Comparison of ENCODE assay signal across 10 cellular contexts in genomic region chr10:24465124-24465874, GRCh38.
DNase-seq lines count a peak whose midpoint lies in the region; ATAC-seq and TF ChIP-seq lines count a peak whose summit lies in the region.
"Had no signal": no experiment of that assay in that cellular context is flagged by ENCODE, and none has a peak within 500 bp of the region (broad histone marks: within the 10 kb centered on the region; RNA-seq: fewer than 3 reads in every experiment).

No MANE protein-coding gene starts in this region.

- H3K27ac ChIP-seq in AG04450 (ENCODE audit: low read depth, low read length) (peak overlapping the region; percentile 94), IMR-90 (ENCODE audit: insufficient read depth, low read length) (peak overlapping the region; percentile 95), mucosa of rectum (ENCODE audit: low read depth in 2 of 2, low read length in 2 of 2) (peak overlapping the region; percentile 92 to 96)

- intact Hi-C loops in IMR-90 (cut with micrococcal nuclease): loop anchor here (2.0 to 5.0 kb wide), 2 partner anchors 16 to 37 kb away; no protein-coding TSS in a partner anchor
- intact Hi-C loops in MCF 10A (cut with micrococcal nuclease): loop anchor here (2.0 to 5.0 kb wide), 3 partner anchors 26 to 208 kb away; no protein-coding TSS in a partner anchor

- peaks cover 44% of the 10 kb centered on the region for H3K4me1 Mint-ChIP-seq in MCF 10A (ENCODE audit: insufficient read depth, unreplicated experiment)
- peaks cover 22% of the 10 kb centered on the region for H3K4me1 Mint-ChIP-seq in stimulated activated memory B cell treated with anti-CD40 and anti-IgM and Interleukin-4, amounts not matched to agents 10 μg/mL and 1 μg/mL and 100 μg/mL, for 72 hours

- peak overlapping the region; percentile 92 for H3K18ac ChIP-seq in IMR-90 (ENCODE audit: low read depth, low read length)

- peak overlapping the region; percentile 95 for H2BK15ac ChIP-seq in IMR-90 (ENCODE audit: low read depth, low read length)

- H3K79me1 ChIP-seq in IMR-90 (ENCODE audit: low read depth in 1 of 2, low read length in 2 of 2): peaks cover 0 to 7% of the 10 kb centered on the region in 2 experiments; a peak in 1 of 4 replicates

- dilution Hi-C loops in IMR-90 (cut with HindIII; ENCODE audit: low sequenced_read_pairs, unreplicated experiment): no loop called here

- DNase-seq in AG04450 (ENCODE audit: low read depth, low spot score) (no peak), IMR-90 (peak; percentile 91), MCF 10A (ENCODE audit: unreplicated experiment) (peak; percentile 44), NCI-H1105 (lab: John Stamatoyannopoulos, UW) (no peak)
- no peak for DNase-seq in stimulated activated naive CD4-positive, alpha-beta T cell (lab: John Stamatoyannopoulos, UW)
- DNase-seq in activated naive CD4-positive, alpha-beta T cell (lab: John Stamatoyannopoulos, UW): no peak
- DNase-seq: NCI-H69 had no signal

- peak overlapping the region; percentile 82 for H3K14ac ChIP-seq in IMR-90 (replicated peaks; ENCODE audit: low read depth, low read length)

- peak; percentile 53 for ATAC-seq in IMR-90 (ENCODE audit: low read depth)
- ATAC-seq in stimulated activated memory B cell treated with anti-CD40 and anti-IgM and Interleukin-4, amounts not matched to agents 10 μg/mL and 1 μg/mL and 100 μg/mL, for 72 hours: no peak

- BruUV-seq in IMR-90 (replicated peaks; lab: Mats Ljungman, UMichigan) (no TSS peak), MCF 10A (replicated peaks; lab: Mats Ljungman, UMichigan) (no TSS peak)

- peak overlapping the region; percentile 84 for H2AK9ac ChIP-seq in IMR-90 (replicated peaks; ENCODE audit: low read depth, low read length, poor library complexity)

- H4K91ac ChIP-seq in IMR-90 (ENCODE audit: insufficient read depth, low read depth, low read length): peak overlapping the region; percentile 94

- H3K36me3 ChIP-seq in IMR-90 (ENCODE audit: control insufficient read depth, insufficient read depth, low read length) (no peaks in the 10 kb centered on the region), mucosa of rectum (ENCODE audit: control insufficient read depth in 2 of 2, insufficient read depth in 2 of 2, low read length in 2 of 2) (no peaks in the 10 kb centered on the region)

- peaks cover 27% of the 10 kb centered on the region for H3K36me3 Mint-ChIP-seq in MCF 10A (ENCODE audit: insufficient read depth, unreplicated experiment)
- no peaks in the 10 kb centered on the region for H3K36me3 Mint-ChIP-seq in stimulated activated memory B cell treated with anti-CD40 and anti-IgM and Interleukin-4, amounts not matched to agents 10 μg/mL and 1 μg/mL and 100 μg/mL, for 72 hours
- H3K36me3 Mint-ChIP-seq: activated naive CD4-positive, alpha-beta T cell treated with anti-CD3 and anti-CD28 coated beads, Interleukin-2, amount 50 U/mL, for 72 hours had no signal

- peak overlapping the region; percentile 96 for H3K4ac ChIP-seq in IMR-90 (ENCODE audit: low read depth, low read length)

- peak overlapping the region; percentile 97 for H2AK5ac ChIP-seq in IMR-90 (ENCODE audit: low read depth, low read length)

- CTCF ChIA-PET in AG04450 (lab: Charles Lee): interaction anchor here (1.5 kb wide), 1 partner anchor 48 kb away, joined by 5 read pairs; no protein-coding TSS in a partner anchor
- CTCF ChIA-PET in IMR-90 (lab: Yijun Ruan, JAX): interaction anchor here (0.7 kb wide), 1 partner anchor 48 kb away, joined by 3 read pairs; no protein-coding TSS in a partner anchor
- CTCF ChIA-PET in MCF 10A (lab: Yijun Ruan, JAX): interaction anchor here (0.7 to 1.3 kb wide), 5 partner anchors 11 to 256 kb away, joined by 3 to 4 read pairs (median 3); no protein-coding TSS in a partner anchor

- POLR2A ChIA-PET in AG04450 (lab: Yijun Ruan, JAX) (interaction anchor here (1.5 kb wide), 1 partner anchor 12 kb away, joined by 3 read pairs; no protein-coding TSS in a partner anchor), IMR-90 (lab: Charles Lee; ENCODE audit: unreplicated experiment) (no interaction called here), MCF 10A (lab: Yijun Ruan, JAX) (interaction anchor here (0.6 to 7.6 kb wide), 20 partner anchors 9 to 256 kb away, joined by 3 to 230 read pairs (median 12); partner anchors contain the start of gene KIAA1217)

- peak overlapping the region; percentile 96 for H2BK20ac ChIP-seq in IMR-90 (ENCODE audit: low read depth, low read length)

- peak overlapping the region; percentile 2 for H3K4me2 ChIP-seq in IMR-90 (ENCODE audit: low read depth, low read length)

- H3K4me3 Mint-ChIP-seq in MCF 10A (ENCODE audit: unreplicated experiment): peak overlapping the region; percentile 76
- H3K4me3 Mint-ChIP-seq in stimulated activated memory B cell treated with anti-CD40 and anti-IgM and Interleukin-4, amounts not matched to agents 10 μg/mL and 1 μg/mL and 100 μg/mL, for 72 hours: no peak overlapping the region

- peak overlapping the region; percentile 95 for H2BK5ac ChIP-seq in IMR-90 (ENCODE audit: low read depth, low read length, poor library complexity, severe bottlenecking)

- no peaks in the 10 kb centered on the region for H3K27me3 Mint-ChIP-seq in MCF 10A (ENCODE audit: insufficient read depth, unreplicated experiment)
- H3K27me3 Mint-ChIP-seq in stimulated activated memory B cell treated with anti-CD40 and anti-IgM and Interleukin-4, amounts not matched to agents 10 μg/mL and 1 μg/mL and 100 μg/mL, for 72 hours: peaks cover 7% of the 10 kb centered on the region

- H2BK120ac ChIP-seq in IMR-90 (ENCODE audit: low read depth, low read length): peak overlapping the region; percentile 95

- H3K4me1 ChIP-seq in IMR-90 (ENCODE audit: control insufficient read depth, insufficient read depth, low read length) (peaks cover 23% of the 10 kb centered on the region), mucosa of rectum (ENCODE audit: control insufficient read depth in 2 of 2, insufficient read depth in 2 of 2, low read length in 2 of 2) (peaks cover 28 to 36% of the 10 kb centered on the region in 2 donors)

- peak overlapping the region; percentile 90 for H3K27ac Mint-ChIP-seq in MCF 10A (ENCODE audit: low read depth, unreplicated experiment)
- no peak overlapping the region for H3K27ac Mint-ChIP-seq in stimulated activated memory B cell treated with anti-CD40 and anti-IgM and Interleukin-4, amounts not matched to agents 10 μg/mL and 1 μg/mL and 100 μg/mL, for 72 hours

- H3K56ac ChIP-seq in IMR-90 (ENCODE audit: extremely low read depth, insufficient read depth, low read length): peak overlapping the region; percentile 41; the same call in 1 of the 2 replicates

- peak overlapping the region; percentile 86 for H2AFZ ChIP-seq in IMR-90 (replicated peaks; ENCODE audit: low read length, poor library complexity)

- in situ Hi-C loops in IMR-90 (cut with MboI; ENCODE audit: low sequenced_read_pairs): no loop called here

- TF ChIP-seq CTCF in AG04450 (IDR thresholded peaks at IDR 0.05; ENCODE audit: low read depth, low read length) (no peak), IMR-90 (conservative IDR thresholded peaks at IDR 0.05; ENCODE audit: low read depth, low read length) (no peak), MCF 10A (IDR thresholded peaks at IDR 0.05; ENCODE audit: unreplicated experiment) (no peak)

- no peaks in the 10 kb centered on the region for H4K20me1 ChIP-seq in IMR-90 (ENCODE audit: insufficient read depth, low read length)

- peak overlapping the region; percentile 89 for H3K23ac ChIP-seq in IMR-90 (ENCODE audit: low read depth, low read length)

- no peaks in the 10 kb centered on the region for H3K27me3 ChIP-seq in AG04450 (ENCODE audit: control insufficient read depth, insufficient read depth, low read length)
- no peaks in the 10 kb centered on the region for H3K27me3 ChIP-seq in IMR-90 (ENCODE audit: control insufficient read depth, insufficient read depth, low read length)
- no peaks in the 10 kb centered on the region for H3K27me3 ChIP-seq in mucosa of rectum (ENCODE audit: control insufficient read depth in 2 of 2, insufficient read depth in 2 of 2, low read length in 2 of 2)

- peaks cover 21% of the 10 kb centered on the region for H3K9me1 ChIP-seq in IMR-90 (ENCODE audit: insufficient read depth, low read length)

- H4K8ac ChIP-seq in IMR-90 (ENCODE audit: low read depth in 2 of 2, low read length in 2 of 2): peak overlapping the region; percentile 61 to 95

- H3K9ac ChIP-seq in IMR-90 (ENCODE audit: low read depth, low read length): peak overlapping the region; percentile 36; the same call in 1 of the 2 replicates
- peak overlapping the region; percentile 82 to 83 for H3K9ac ChIP-seq in mucosa of rectum (ENCODE audit: low read depth in 1 of 2, low read length in 2 of 2)

- H3K9me3 ChIP-seq in AG04450 (ENCODE audit: control insufficient read depth, insufficient read depth, low read length) (no peaks in the 10 kb centered on the region), IMR-90 (ENCODE audit: control insufficient read depth, insufficient read depth, low read length) (no peaks in the 10 kb centered on the region), mucosa of rectum (ENCODE audit: control insufficient read depth in 2 of 2, low read length in 2 of 2) (no peaks in the 10 kb centered on the region)

- H3K4me3 ChIP-seq in AG04450 (ENCODE audit: low read depth, low read length) (no peak overlapping the region), IMR-90 (ENCODE audit: insufficient read depth, low read depth, low read length) (no peak overlapping the region), mucosa of rectum (ENCODE audit: low read length in 2 of 2) (peak overlapping the region; percentile 77 to 81)

- 0 out of 2 replicates have a peak, but pooled peaks have one; percentile 1 for TF ChIP-seq RAD21 in IMR-90 (IDR thresholded peaks at IDR 0.05; ENCODE audit: low read length)

- no peaks in the 10 kb centered on the region for H3K9me3 Mint-ChIP-seq in MCF 10A (ENCODE audit: unreplicated experiment)
- H3K9me3 Mint-ChIP-seq in stimulated activated memory B cell treated with anti-CD40 and anti-IgM and Interleukin-4, amounts not matched to agents 10 μg/mL and 1 μg/mL and 100 μg/mL, for 72 hours: peaks cover 4% of the 10 kb centered on the region

- H4K5ac ChIP-seq in IMR-90 (ENCODE audit: low read depth, low read length): peak overlapping the region; percentile 88

- TF ChIP-seq POLR2A in IMR-90 (IDR thresholded peaks at IDR 0.05; ENCODE audit: low read depth, low read length): no peak; the same call in 1 of the 2 replicates

- 30% methylated on average over 4 of the region's 14 CpGs; no CpG with 5 or more reads in 1 of the 2 experiments for WGBS in IMR-90 (ENCODE audit: extremely low coverage in 2 of 2, insufficient read length in 1 of 2), 2 experiments

TF ChIP-seq in IMR-90, 13 proteins besides CTCF, POLR2A, EP300 and RAD21 (continues in another document):
- peak; percentile 96 for TF ChIP-seq BHLHE40 (IDR thresholded peaks at IDR 0.05; ENCODE audit: low read depth, low read length)
- no peak for TF ChIP-seq ELK1 (IDR thresholded peaks at IDR 0.05; ENCODE audit: borderline replicate concordance, low read depth, low read length)

Comparison
In these comparisons a context has a peak if more than half of its experiments do, and no peak if none do; other contexts are left out.
1. DNase-seq: peak in IMR-90 (single experiment) and MCF 10A (single experiment); none in AG04450 (single experiment), stimulated activated naive CD4-positive, alpha-beta T cell (0 of 6), activated naive CD4-positive, alpha-beta T cell (0 of 4) and NCI-H1105 (single experiment).
2. H3K4me3 ChIP-seq: peak in mucosa of rectum (2 of 2); none in AG04450 (single experiment) and IMR-90 (single experiment).
3. Peak in every context shown above with its lines, with median percentiles within 50 percentile points of each other: H3K27ac ChIP-seq.